8 cellular contexts compared by ENCODE assay signal in genomic region chr1:110554871-110555801, GRCh38. TPM values are rescaled to one million over a fixed set of nuclear protein-coding genes. Genes with fewer than 3 reads are reported as not detected.
DNase-seq lines count a peak whose midpoint lies in the region; ATAC-seq and TF ChIP-seq lines count a peak whose summit lies in the region.

No MANE protein-coding gene starts in this region.

- TF ChIP-seq CTCF in VCaP (conservative IDR thresholded peaks at IDR 0.05) (peak; percentile 52), brain microvascular endothelial cell (IDR thresholded peaks at IDR 0.05; ENCODE audit: low read depth, low read length, missing control alignments) (peak; percentile 70)

- no peak for ATAC-seq in HG02642 (IDR thresholded peaks at IDR 0.05; ENCODE audit: poor library complexity, unreplicated experiment)

- peak overlapping the region in 1 of 5 donors; percentile 17 for H3K4me3 Mint-ChIP-seq in immature natural killer cell

- peaks cover 24% of the 10 kb centered on the region for H3K27me3 ChIP-seq in brain microvascular endothelial cell (replicated peaks)

- H3K27me3 Mint-ChIP-seq in immature natural killer cell (ENCODE audit: low read depth in 3 of 3) = peaks cover 12 to 25% (median 14%) of the 10 kb centered on the region in 3 donors

- no peaks in the 10 kb centered on the region for H3K36me3 ChIP-seq in brain microvascular endothelial cell (replicated peaks)

- H3K27ac ChIP-seq in VCaP (no peak overlapping the region), brain microvascular endothelial cell (no peak overlapping the region)

- no peak overlapping the region for H3K4me3 ChIP-seq in brain microvascular endothelial cell (ENCODE audit: low read depth, low read length)

- DNase-seq in NCI-H82 (lab: John Stamatoyannopoulos, UW) = peak; percentile 69
- no peak for DNase-seq in NCI-H82 treated with DMSO at 0.1 percent for 48 hours (lab: John Stamatoyannopoulos, UW; ENCODE audit: unreplicated experiment)
- no peak for DNase-seq in brain microvascular endothelial cell
- DNase-seq in immature natural killer cell = peak; percentile 14 to 39 (median 33)
- DNase-seq in stimulated activated CD4-positive, alpha-beta T cell treated with anti-CD3 and anti-CD28 coated beads, Interleukin-15, amount 100 ng/mL, for 48 hours (ENCODE audit: low read depth in 2 of 2) = peak; percentile 17 to 41
- DNase-seq in NK-92 (lab: John Stamatoyannopoulos, UW; ENCODE audit: unreplicated experiment) = no peak

- no peaks in the 10 kb centered on the region for H3K9me3 Mint-ChIP-seq in immature natural killer cell

- peaks cover 0 to 2% of the 10 kb centered on the region in 2 donors for H3K4me1 Mint-ChIP-seq in immature natural killer cell

- no peaks in the 10 kb centered on the region for H3K36me3 Mint-ChIP-seq in immature natural killer cell

- H3K27ac Mint-ChIP-seq in immature natural killer cell = no peak overlapping the region

- in situ Hi-C loops in brain microvascular endothelial cell (cut with HindIII; ENCODE audit: low pct_ligation_motif_present, low sequenced_read_pairs) = no loop called here

RNA-seq across cellular contexts. Expression of gene KCNA10, which starts 36.2 kb away (rescaled TPM):
- polyA plus RNA-seq in immature natural killer cell = not detected

RNA-seq across cellular contexts. Expression of gene KCNA2, which starts 51.0 kb away (rescaled TPM):
- not detected for polyA plus RNA-seq in immature natural killer cell

Comparison
In these comparisons a context has a peak if more than half of its experiments do, and no peak if none do; other contexts are left out.
1. DNase-seq: peak in NCI-H82 (single experiment), immature natural killer cell (3 of 3) and stimulated activated CD4-positive, alpha-beta T cell treated with anti-CD3 and anti-CD28 coated beads, Interleukin-15, amount 100 ng/mL, for 48 hours (2 of 2); none in NCI-H82 treated with DMSO at 0.1 percent for 48 hours (single experiment), brain microvascular endothelial cell (single experiment) and NK-92 (single experiment).